Comparison of ENCODE assay signal across 21 cellular contexts in genomic region chr1:213443415-213443814, GRCh38.
"Had no signal": no experiment of that assay in that cellular context is flagged by ENCODE, and none has a peak within 500 bp of the region (broad histone marks: within the 10 kb centered on the region; RNA-seq: fewer than 3 reads in every experiment).

No MANE protein-coding gene starts in this region.

- H3K27ac ChIP-seq: heart right ventricle, lower lobe of right lung, neutrophil, pancreas, right lobe of liver, testis, upper lobe of left lung had no signal

- ATAC-seq: activated CD8-positive, alpha-beta memory T cell treated with anti-CD3 and anti-CD28 coated beads, Interleukin-2, amount 10 ng/mL, durations not matched to agents 7 days and 5 days; heart right ventricle; left colon; lower lobe of right lung; natural killer cell treated with Interleukin-12 subunit alpha and Interleukin-12 subunit beta and Interleukin-15 and Interleukin-18, amount 100 ng/mL, for 72 hours; right lobe of liver; stimulated activated effector memory CD8-positive, alpha-beta T cell treated with anti-CD3 and anti-CD28 coated beads, Interleukin-12 subunit alpha, Interleukin-12 subunit beta, amount 100 ng/mL, for 72 hours; T-cell had no signal

- H3K4me3 ChIP-seq: heart right ventricle, lower lobe of right lung, pancreas, right lobe of liver, testis, upper lobe of left lung had no signal

- H3K36me3 ChIP-seq: heart right ventricle, lower lobe of right lung, neutrophil, pancreas, right lobe of liver, upper lobe of left lung had no signal

- H3K9me3 ChIP-seq: heart right ventricle, lower lobe of right lung, neutrophil, pancreas, right lobe of liver, testis, upper lobe of left lung had no signal

- H3K27me3 ChIP-seq: neutrophil, pancreas, right lobe of liver, testis, upper lobe of left lung had no signal

- DNase-seq: activated B cell treated with CpG ODN at 0.5 μM for 24 hours; activated CD4-positive, alpha-beta memory T cell treated with anti-CD3 and anti-CD28 coated beads, Interleukin-2, amount 10 ng/mL, durations not matched to agents 7 days and 5 days; activated CD4-positive, alpha-beta T cell treated with anti-CD3 and anti-CD28 coated beads for 48 hours; activated CD8-positive, alpha-beta memory T cell treated with anti-CD3 and anti-CD28 coated beads, Interleukin-2, amount 10 ng/mL, durations not matched to agents 7 days and 5 days; activated naive CD8-positive, alpha-beta T cell treated with anti-CD3 and anti-CD28 coated beads for 36 hours; amniotic stem cell; erythroblast; heart right ventricle; left colon; lower lobe of right lung; pancreas; right lobe of liver; small intestine; stimulated activated CD4-positive, alpha-beta T cell treated with anti-CD3 and anti-CD28 coated beads, Interleukin-4, amount 100 ng/mL, for 1 hour; T-cell; T-helper 9 cell; testis; upper lobe of left lung had no signal

- H3K4me1 ChIP-seq: heart right ventricle, lower lobe of right lung, pancreas, right lobe of liver, testis, upper lobe of left lung had no signal
